ENCODE assay signal across 8 cellular contexts in the genomic region with DNA sequence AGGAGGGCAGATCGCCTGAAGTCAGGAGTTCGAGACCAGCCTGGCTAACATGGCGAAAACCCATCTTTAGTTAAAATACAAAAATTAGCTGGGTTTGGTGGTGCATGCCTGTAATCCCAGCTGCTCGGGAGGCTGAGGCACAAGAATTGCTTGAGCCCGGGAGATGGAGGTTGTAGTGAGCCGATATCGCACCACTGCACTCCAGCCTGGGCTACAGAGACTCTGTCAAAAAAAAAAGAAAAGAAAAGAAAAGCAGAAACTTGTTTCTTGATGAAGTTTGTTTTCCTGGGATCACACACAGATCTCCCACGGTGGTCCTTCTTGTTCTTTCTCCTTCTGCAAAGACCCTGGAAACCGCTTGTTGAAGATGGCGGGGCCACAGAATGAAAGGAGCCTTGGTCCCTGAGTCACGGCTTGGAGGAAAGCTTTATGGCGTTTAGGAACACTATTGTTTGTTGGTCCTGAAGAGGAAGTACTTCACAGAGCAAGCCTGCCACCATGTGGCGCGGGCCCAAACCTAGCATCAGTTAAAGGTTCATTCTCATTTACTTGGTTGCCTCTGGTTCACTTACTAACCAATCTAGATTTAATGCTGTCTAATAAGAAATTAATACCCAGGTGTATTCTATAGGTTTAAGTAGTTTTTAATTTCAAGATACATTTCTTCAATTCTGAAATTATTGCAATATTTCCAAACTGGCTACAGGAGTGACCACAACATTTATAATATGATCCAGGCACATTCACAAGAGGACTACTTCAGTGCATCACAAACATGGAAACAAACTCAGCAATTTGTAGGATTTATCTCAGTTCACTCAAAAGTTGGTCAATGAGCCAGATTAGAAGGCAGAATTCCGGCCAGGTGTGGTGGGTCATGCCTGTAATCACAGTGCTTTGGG. TPM values are rescaled to one million over a fixed set of nuclear protein-coding genes. Genes with fewer than 3 reads are reported as not detected.
DNase-seq lines count a peak whose midpoint lies in the region; ATAC-seq, FAIRE-seq and TF ChIP-seq lines count a peak whose summit lies in the region.

No MANE protein-coding gene starts in this region.

- peak overlapping the region in 1 of 5 donors; percentile 31 for H3K27ac ChIP-seq in adrenal gland
- peak overlapping the region; percentile 22 for H3K27ac ChIP-seq in left ventricle myocardium inferior (replicated peaks)

- 23 to 25% (median 25%) methylated on average over 15 of the region's 15 CpGs for WGBS in adrenal gland, 4 donors

- H3K27me3 ChIP-seq in adrenal gland: no peaks in the 10 kb centered on the region
- no peaks in the 10 kb centered on the region for H3K27me3 ChIP-seq in left ventricle myocardium inferior (ENCODE audit: low read depth)

- H3K9me3 ChIP-seq in adrenal gland (replicated peaks in 1 of 3): no peaks in the 10 kb centered on the region
- peaks cover 7% of the 10 kb centered on the region for H3K9me3 ChIP-seq in left ventricle myocardium inferior (replicated peaks)

- DNase-seq in GM13976 (ENCODE audit: low spot score) (peak; percentile 77), NCI-H1694 treated with DMSO at 0.1 percent for 48 hours (lab: John Stamatoyannopoulos, UW) (peak; percentile 83), T-helper 1 cell (peak; percentile 54 to 81 (median 63)), adrenal gland (peak; percentile 84 to 96 (median 91)), left ventricle myocardium inferior (peak; percentile 87), putamen (ENCODE audit: low spot score) (peak; percentile 87), urothelium cell line (ENCODE audit: low spot score) (peak; percentile 78)

- H3K4me1 ChIP-seq in adrenal gland (replicated peaks in 1 of 2): peaks cover 3 to 5% of the 10 kb centered on the region in 2 donors
- H3K4me1 ChIP-seq in left ventricle myocardium inferior: no peaks in the 10 kb centered on the region

- H3K4me3 ChIP-seq in adrenal gland (peak overlapping the region in 2 of 4 donors; percentile 17 to 40), left ventricle myocardium inferior (peak overlapping the region; percentile 57)

- TF ChIP-seq POLR2A in adrenal gland (IDR thresholded peaks at IDR 0.05): no peak

- ATAC-seq in HG02885 (IDR thresholded peaks at IDR 0.05; ENCODE audit: poor library complexity, unreplicated experiment): peak; percentile 94

- TF ChIP-seq CTCF in GM13976 (IDR thresholded peaks at IDR 0.05; ENCODE audit: borderline replicate concordance, control extremely low read depth, extremely low read depth, insufficient read depth, missing control alignments) (peak; percentile 85), adrenal gland (IDR thresholded peaks at IDR 0.05) (peak; percentile 68 to 92 (median 84)), left ventricle myocardium inferior (IDR thresholded peaks at IDR 0.05; ENCODE audit: borderline replicate concordance) (peak; percentile 90)

- FAIRE-seq in urothelium cell line (lab: Jason Lieb, UNC): no peak

- in situ Hi-C loops in GM13976 (cut with MboI; ENCODE audit: low sequenced_read_pairs, unreplicated experiment): no loop called here

- intact Hi-C loops in adrenal gland (cut with DNase I): loop anchor here (5.0 to 10.0 kb wide), 3 partner anchors 142 to 310 kb away; no protein-coding TSS in a partner anchor
- intact Hi-C loops in left ventricle myocardium inferior (cut with micrococcal nuclease): loop anchor here (5.0 kb wide), 2 partner anchors 65 to 305 kb away; no protein-coding TSS in a partner anchor

- no peaks in the 10 kb centered on the region for H3K36me3 ChIP-seq in adrenal gland (replicated peaks in 1 of 2)
- H3K36me3 ChIP-seq in left ventricle myocardium inferior: no peaks in the 10 kb centered on the region

RNA-seq across cellular contexts. Expression of gene ARL11, which starts 21.3 kb away (rescaled TPM):
- 1 to 10 TPM in 6 of 8 donors, under 1 TPM in 2; 0.18 to 2.9 (median 1.6) TPM for total RNA-seq in adrenal gland
- polyA plus RNA-seq in adrenal gland: 1 to 10 TPM in 2 of 3 donors, under 1 TPM in 1; 0.62 to 2.3 (median 1.1) TPM
- total RNA-seq in left ventricle myocardium inferior: 0.52 TPM

RNA-seq across cellular contexts. Expression of gene RCBTB1, which starts 21.6 kb away (rescaled TPM):
- total RNA-seq in adrenal gland: 10 to 100 TPM; 19.3 to 87.5 (median 45.5) TPM
- polyA plus RNA-seq in adrenal gland: 10 to 100 TPM; 11.7 to 25.6 (median 19.6) TPM
- total RNA-seq in left ventricle myocardium inferior: 21.6 TPM
